8 cellular contexts compared by ENCODE assay signal in the genomic region with DNA sequence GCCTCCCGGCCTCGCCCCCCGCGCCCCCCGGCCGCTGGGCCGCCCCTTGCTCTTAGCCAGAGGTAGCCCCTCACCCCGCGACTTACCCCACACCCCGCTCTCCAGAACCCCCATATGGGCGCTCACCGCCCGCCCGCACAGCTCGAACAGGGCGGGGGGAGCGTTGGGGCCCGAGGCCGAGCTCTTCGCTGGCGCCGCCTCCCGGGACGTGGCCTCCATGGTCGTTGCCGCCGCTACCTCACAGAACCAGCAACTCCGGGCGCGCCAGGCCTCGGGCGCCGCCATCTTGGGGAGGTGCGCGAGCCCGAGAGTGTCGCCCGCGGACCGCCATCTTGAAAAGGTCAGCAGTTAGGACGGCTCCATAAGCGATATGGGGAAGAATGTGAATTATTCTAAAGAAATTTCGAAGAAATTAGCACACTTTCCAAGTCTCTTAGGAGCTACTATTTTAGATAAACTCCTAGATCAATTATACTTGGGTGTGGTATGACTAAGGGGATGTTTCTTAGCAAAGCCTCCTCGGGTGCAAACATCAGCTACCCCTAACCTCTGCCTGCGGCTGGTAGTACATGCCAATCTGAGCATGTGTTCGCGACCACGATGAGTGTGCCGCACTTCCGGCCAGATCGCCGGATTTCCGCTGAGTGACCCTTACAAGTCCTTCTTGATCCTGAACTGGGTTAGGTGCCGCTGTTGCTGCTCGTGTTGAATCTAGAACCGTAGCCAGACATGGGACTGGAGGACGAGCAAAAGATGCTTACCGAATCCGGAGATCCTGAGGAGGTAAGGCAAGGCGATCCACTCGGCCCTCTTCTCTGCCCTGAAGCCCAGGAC. TPM values are rescaled to one million over a fixed set of nuclear protein-coding genes. Genes with fewer than 3 reads are reported as not detected.
A peak's percentile ranks its signal among the peaks of the same experiment; 100 is the strongest.
DNase-seq lines count a peak whose midpoint lies in the region; ATAC-seq, FAIRE-seq and TF ChIP-seq lines count a peak whose summit lies in the region.

A gene with protein sequence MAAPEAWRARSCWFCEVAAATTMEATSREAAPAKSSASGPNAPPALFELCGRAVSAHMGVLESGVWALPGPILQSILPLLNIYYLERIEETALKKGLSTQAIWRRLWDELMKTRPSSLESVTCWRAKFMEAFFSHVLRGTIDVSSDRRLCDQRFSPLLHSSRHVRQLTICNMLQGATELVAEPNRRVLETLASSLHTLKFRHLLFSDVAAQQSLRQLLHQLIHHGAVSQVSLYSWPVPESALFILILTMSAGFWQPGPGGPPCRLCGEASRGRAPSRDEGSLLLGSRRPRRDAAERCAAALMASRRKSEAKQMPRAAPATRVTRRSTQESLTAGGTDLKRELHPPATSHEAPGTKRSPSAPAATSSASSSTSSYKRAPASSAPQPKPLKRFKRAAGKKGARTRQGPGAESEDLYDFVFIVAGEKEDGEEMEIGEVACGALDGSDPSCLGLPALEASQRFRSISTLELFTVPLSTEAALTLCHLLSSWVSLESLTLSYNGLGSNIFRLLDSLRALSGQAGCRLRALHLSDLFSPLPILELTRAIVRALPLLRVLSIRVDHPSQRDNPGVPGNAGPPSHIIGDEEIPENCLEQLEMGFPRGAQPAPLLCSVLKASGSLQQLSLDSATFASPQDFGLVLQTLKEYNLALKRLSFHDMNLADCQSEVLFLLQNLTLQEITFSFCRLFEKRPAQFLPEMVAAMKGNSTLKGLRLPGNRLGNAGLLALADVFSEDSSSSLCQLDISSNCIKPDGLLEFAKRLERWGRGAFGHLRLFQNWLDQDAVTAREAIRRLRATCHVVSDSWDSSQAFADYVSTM (minus strand): TSS at position 579 of the 834 bp plus-strand sequence. CDS start 294 bp downstream, at position 285.
A gene (plus strand): TSS at position 661 of the 834 bp plus-strand sequence. CDS start 69 bp downstream, at position 730.

- FAIRE-seq in urothelium cell line (lab: Jason Lieb, UNC), result peak; percentile 63

- peak within 1 kb of the TSS; percentile 99 for H3K27ac ChIP-seq in right atrium auricular region
- H3K27ac ChIP-seq in psoas muscle, result peak within 1 kb of the TSS; percentile 98

- peak; percentile 68 for DNase-seq in NCI-H187 treated with DMSO at 0.1 percent for 48 hours (lab: John Stamatoyannopoulos, UW)
- DNase-seq in anterior cingulate cortex (lab: John Stamatoyannopoulos, UW), result peak; percentile 54 to 97 (median 91)
- peak; percentile 98 for DNase-seq in right atrium auricular region (ENCODE audit: low spot score)
- DNase-seq in psoas muscle, result peak; percentile 94 to 98
- DNase-seq in urothelium cell line (ENCODE audit: low spot score), result peak; percentile 95

- intact Hi-C loops in T-helper 2 cell treated with Interferon-gamma antibody and Interleukin-4, amounts not matched to agents 100 ng/mL and 5 ng/mL, for 36 hours (cut with micrococcal nuclease), result loop anchor here (1.0 to 10.0 kb wide), 6 partner anchors 37 to 718 kb away; a partner anchor contains a TSS
- intact Hi-C loops in psoas muscle (cut with DNase I), result loop anchor here (1.0 to 2.0 kb wide), 3 partner anchors 16 to 46 kb away; a partner anchor contains a TSS

- H3K4me1 ChIP-seq in right atrium auricular region (peaks cover 0 to 79% of the 10 kb centered on the region in 2 donors), psoas muscle (peaks cover 65% of the 10 kb centered on the region)

- H3K9me3 ChIP-seq in right atrium auricular region, result no peaks in the 10 kb centered on the region
- H3K9me3 ChIP-seq in psoas muscle, result no peaks in the 10 kb centered on the region

- H3K36me3 ChIP-seq in right atrium auricular region, result no peaks in the 10 kb centered on the region
- H3K36me3 ChIP-seq in psoas muscle (ENCODE audit: insufficient read depth in 1 of 2, low read depth in 1 of 2), result peaks cover under 1 to 12% of the 10 kb centered on the region in 2 donors

- H3K27me3 ChIP-seq in right atrium auricular region, result no peaks in the 10 kb centered on the region
- no peaks in the 10 kb centered on the region for H3K27me3 ChIP-seq in psoas muscle (ENCODE audit: insufficient read depth in 3 of 3, low read length in 2 of 3)

- H3K4me3 ChIP-seq in right atrium auricular region, result peak within 1 kb of the TSS; percentile 91 to 93
- peak within 1 kb of the TSS; percentile 100 for H3K4me3 ChIP-seq in psoas muscle

- WGBS in psoas muscle, 3 donors, result 0 to 1% (median 0%) methylated on average over 50 to 61 of the region's 61 CpGs

- peak in 1 of 2 donors; percentile 24 for TF ChIP-seq CTCF in right atrium auricular region (IDR thresholded peaks at IDR 0.05)
- TF ChIP-seq CTCF in psoas muscle (IDR thresholded peaks at IDR 0.05), result no peak

- ATAC-seq in GM18499 (IDR thresholded peaks at IDR 0.05; ENCODE audit: insufficient read depth, unreplicated experiment) (peak; percentile 56), HG02943 (IDR thresholded peaks at IDR 0.05; ENCODE audit: low read depth, unreplicated experiment) (peak; percentile 79), psoas muscle (peak; percentile 90 to 93 (median 92))

RNA-seq across cellular contexts. Expression of the first gene that starts in this region (rescaled TPM):
- 46.2 and 47.0 TPM in 2 replicates for total RNA-seq in T-helper 2 cell treated with Interferon-gamma antibody and Interleukin-4, amounts not matched to agents 100 ng/mL and 5 ng/mL, for 36 hours
- 10 to 100 TPM; 48.3 to 57.8 TPM for total RNA-seq in right atrium auricular region
- 10 to 100 TPM; 52.9 to 76.7 (median 60.1) TPM for total RNA-seq in psoas muscle
- polyA plus RNA-seq in psoas muscle, result 10 to 100 TPM; 34.1 to 53.7 (median 35.9) TPM

RNA-seq across cellular contexts. Expression of the second gene that starts in this region (rescaled TPM):
- 271 and 283 TPM in 2 replicates for total RNA-seq in T-helper 2 cell treated with Interferon-gamma antibody and Interleukin-4, amounts not matched to agents 100 ng/mL and 5 ng/mL, for 36 hours
- total RNA-seq in right atrium auricular region (1,000 to 10,000 TPM in 1 of 2 donors, 100 to 1,000 TPM in 1; 929 to 1,323 TPM), psoas muscle (100 to 1,000 TPM; 267 to 440 (median 370) TPM)
- polyA plus RNA-seq in psoas muscle, result 1,000 to 10,000 TPM in 1 of 3 donors, 100 to 1,000 TPM in 2; 773 to 1,297 (median 800) TPM

Comparison
In these comparisons a context has a peak if more than half of its experiments do, and no peak if none do; other contexts are left out.
1. Peak in every context shown above with its lines: DNase-seq, ATAC-seq, H3K4me3 ChIP-seq and H3K27ac ChIP-seq.